Comparison of ENCODE assay signal across 17 cellular contexts in the genomic region with DNA sequence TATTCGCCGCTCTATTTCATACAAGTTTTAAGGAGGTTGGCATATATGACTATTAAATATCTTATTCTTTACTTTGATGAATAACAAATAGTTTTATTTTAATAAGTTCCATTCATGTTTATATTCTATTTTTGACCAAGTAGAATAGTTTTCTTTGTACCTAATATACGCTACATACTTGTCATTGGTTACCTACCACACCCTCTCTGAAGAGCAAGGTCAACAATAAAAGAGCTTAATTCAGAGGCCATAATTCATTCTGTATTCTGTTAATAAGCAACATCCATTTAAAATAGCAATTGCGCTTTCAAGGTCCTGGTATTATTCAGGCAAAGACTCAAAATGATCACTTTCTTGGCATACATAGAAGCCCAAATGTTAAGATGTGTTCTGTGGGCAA. TPM values are rescaled to one million over a fixed set of nuclear protein-coding genes. Genes with fewer than 3 reads are reported as not detected.
A peak's percentile ranks its signal among the peaks of the same experiment; 100 is the strongest.
DNase-seq lines count a peak whose midpoint lies in the region; ATAC-seq, FAIRE-seq and TF ChIP-seq lines count a peak whose summit lies in the region.
"Had no signal": no experiment of that assay in that cellular context is flagged by ENCODE, and none has a peak within 500 bp of the region (broad histone marks: within the 10 kb centered on the region; RNA-seq: fewer than 3 reads in every experiment).

No MANE protein-coding gene starts in this region.

- peak; percentile 45 for FAIRE-seq in astrocyte (lab: Jason Lieb, UNC)
- FAIRE-seq: GM12892, H54 had no signal

- H3K36me3 ChIP-seq in IMR-90 (ENCODE audit: control insufficient read depth, insufficient read depth, low read length) = no peaks in the 10 kb centered on the region
- H3K36me3 ChIP-seq in astrocyte (ENCODE audit: insufficient read depth, low read length) = no peaks in the 10 kb centered on the region
- no peaks in the 10 kb centered on the region for H3K36me3 ChIP-seq in left lung
- H3K36me3 ChIP-seq in CD8-positive, alpha-beta memory T cell (ENCODE audit: insufficient read depth, low read length) = no peaks in the 10 kb centered on the region

- no peak overlapping the region for H2BK120ac ChIP-seq in H9 (ENCODE audit: low read depth, low read length, poor library complexity, severe bottlenecking)
- H2BK120ac ChIP-seq in IMR-90 (ENCODE audit: low read depth, low read length) = peak overlapping the region; percentile 92

- no peaks in the 10 kb centered on the region for H3K79me2 ChIP-seq in H9 (ENCODE audit: insufficient read depth, low read length)
- no peaks in the 10 kb centered on the region for H3K79me2 ChIP-seq in astrocyte (ENCODE audit: insufficient read depth, low read length)

- CTCF ChIA-PET in IMR-90 (lab: Yijun Ruan, JAX) = interaction anchor here (1.1 kb wide), 1 partner anchor 134 kb away, joined by 3 read pairs; no protein-coding TSS in a partner anchor
- CTCF ChIA-PET in CD8-positive, alpha-beta memory T cell (lab: Charles Lee) = interaction anchor here (1.4 kb wide), 1 partner anchor 29 kb away, joined by 4 read pairs; no protein-coding TSS in a partner anchor

- no TSS peak for BruUV-seq in IMR-90 (replicated peaks; lab: Mats Ljungman, UMichigan)

- no peak overlapping the region for H3K56ac ChIP-seq in H9 (ENCODE audit: insufficient read length, low read depth, low read length)
- no peak overlapping the region for H3K56ac ChIP-seq in IMR-90 (ENCODE audit: extremely low read depth, insufficient read depth, low read length)

- peaks cover 3% of the 10 kb centered on the region; the same call in 1 of the 2 replicates for H3K9me1 ChIP-seq in IMR-90 (ENCODE audit: insufficient read depth, low read length)

- no peak overlapping the region for H4K8ac ChIP-seq in H9 (replicated peaks; ENCODE audit: insufficient read length, low read depth, low read length)
- no peak overlapping the region for H4K8ac ChIP-seq in IMR-90 (ENCODE audit: low read depth in 2 of 2, low read length in 2 of 2)

- intact Hi-C loops in IMR-90 (cut with micrococcal nuclease) = no loop called here
- intact Hi-C loops in left lung (cut with DNase I) = no loop called here

- H3K27ac ChIP-seq in H9 (ENCODE audit: insufficient read length, low read depth, low read length) = no peak overlapping the region
- no peak overlapping the region for H3K27ac ChIP-seq in IMR-90 (ENCODE audit: insufficient read depth, low read length)
- no peak overlapping the region for H3K27ac ChIP-seq in astrocyte (ENCODE audit: low read depth, low read length)
- no peak overlapping the region for H3K27ac ChIP-seq in left lung
- H3K27ac ChIP-seq in CD8-positive, alpha-beta memory T cell (ENCODE audit: low read depth, low read length) = no peak overlapping the region
- H3K27ac ChIP-seq: GM23248 had no signal

- H3K27me3 Mint-ChIP-seq in H9 (ENCODE audit: low read depth) (no peaks in the 10 kb centered on the region), astrocyte (ENCODE audit: low read depth, unreplicated experiment) (no peaks in the 10 kb centered on the region)
- peaks cover 0 to 4% of the 10 kb centered on the region in 2 donors for H3K27me3 Mint-ChIP-seq in CD8-positive, alpha-beta memory T cell
- H3K27me3 Mint-ChIP-seq: CD4-positive, alpha-beta memory T cell had no signal

- H2AK5ac ChIP-seq in H9 (ENCODE audit: insufficient read length, low read length) (no peak overlapping the region), IMR-90 (ENCODE audit: low read depth, low read length) (no peak overlapping the region)

- WGBS in H9 (ENCODE audit: extremely low coverage, insufficient read length, low lambda C conversion rate) = no CpG with 5 or more reads among the region's 4 CpGs
- WGBS in IMR-90 (ENCODE audit: extremely low coverage in 2 of 2, insufficient read length in 1 of 2), 2 experiments = no CpG with 5 or more reads among the region's 4 CpGs

- H4K91ac ChIP-seq in H9 (ENCODE audit: insufficient read length, low read depth, low read length) = no peak overlapping the region
- no peak overlapping the region for H4K91ac ChIP-seq in IMR-90 (ENCODE audit: insufficient read depth, low read depth, low read length)

- H2BK20ac ChIP-seq in H9 (ENCODE audit: low read depth, low read length, poor library complexity, severe bottlenecking) (no peak overlapping the region), IMR-90 (ENCODE audit: low read depth, low read length) (peak overlapping the region; percentile 27; the same call in 1 of the 2 replicates)

- H3K14ac ChIP-seq in H9 (ENCODE audit: insufficient read depth, low read length) = no peak overlapping the region
- H3K14ac ChIP-seq in IMR-90 (replicated peaks; ENCODE audit: low read depth, low read length) = no peak overlapping the region

- H3K4ac ChIP-seq in H9 (ENCODE audit: low read depth, low read length) (no peak overlapping the region), IMR-90 (ENCODE audit: low read depth, low read length) (peak overlapping the region; percentile 86; the same call in 1 of the 2 replicates)

- H2BK15ac ChIP-seq in H9 (ENCODE audit: low read depth, low read length) = no peak overlapping the region
- H2BK15ac ChIP-seq in IMR-90 (ENCODE audit: low read depth, low read length) = peak overlapping the region; percentile 99

- H3K36me3 Mint-ChIP-seq in H9 (ENCODE audit: insufficient read depth in 1 of 3, low read depth in 3 of 3) (peaks cover 0 to 4% (median 0%) of the 10 kb centered on the region in 3 experiments; a peak in 2 of 7 replicates), astrocyte (ENCODE audit: low read depth, unreplicated experiment) (no peaks in the 10 kb centered on the region)
- no peaks in the 10 kb centered on the region for H3K36me3 Mint-ChIP-seq in CD8-positive, alpha-beta memory T cell
- H3K36me3 Mint-ChIP-seq: CD4-positive, alpha-beta memory T cell had no signal

- H3K9me3 Mint-ChIP-seq in H9 (no peaks in the 10 kb centered on the region; a peak in 2 of 5 replicates), astrocyte (ENCODE audit: unreplicated experiment) (no peaks in the 10 kb centered on the region)
- no peaks in the 10 kb centered on the region for H3K9me3 Mint-ChIP-seq in CD8-positive, alpha-beta memory T cell
- H3K9me3 Mint-ChIP-seq: CD4-positive, alpha-beta memory T cell had no signal

- no peaks in the 10 kb centered on the region for H3K79me1 ChIP-seq in H9 (ENCODE audit: insufficient read depth, low read depth, low read length, poor library complexity, severe bottlenecking)
- no peaks in the 10 kb centered on the region for H3K79me1 ChIP-seq in IMR-90 (ENCODE audit: low read depth in 1 of 2, low read length in 2 of 2)

- H2AK9ac ChIP-seq in IMR-90 (replicated peaks; ENCODE audit: low read depth, low read length, poor library complexity) = no peak overlapping the region

- H3K9me3 ChIP-seq in H9 (ENCODE audit: control insufficient read depth, low read depth, low read length) (no peaks in the 10 kb centered on the region), IMR-90 (ENCODE audit: control insufficient read depth, insufficient read depth, low read length) (no peaks in the 10 kb centered on the region), astrocyte (ENCODE audit: insufficient read depth, low read depth, low read length) (no peaks in the 10 kb centered on the region), left lung (no peaks in the 10 kb centered on the region)
- no peaks in the 10 kb centered on the region for H3K9me3 ChIP-seq in CD8-positive, alpha-beta memory T cell (ENCODE audit: low read length)
- H3K9me3 ChIP-seq: Caco-2 had no signal

- H2BK5ac ChIP-seq in H9 (ENCODE audit: insufficient read length, low read length) (no peak overlapping the region), IMR-90 (ENCODE audit: low read depth, low read length, poor library complexity, severe bottlenecking) (peak overlapping the region; percentile 83)

- POLR2A ChIA-PET in IMR-90 (lab: Charles Lee; ENCODE audit: unreplicated experiment) = no interaction called here
- POLR2A ChIA-PET in CD8-positive, alpha-beta memory T cell (lab: Charles Lee) = no interaction called here

- peak overlapping the region in 2 of 3 experiments; percentile 97 to 99; a peak in 4 of 7 replicates for H3K27ac Mint-ChIP-seq in H9
- H3K27ac Mint-ChIP-seq in astrocyte (ENCODE audit: unreplicated experiment) = no peak overlapping the region
- H3K27ac Mint-ChIP-seq in CD8-positive, alpha-beta memory T cell = no peak overlapping the region
- H3K27ac Mint-ChIP-seq: CD4-positive, alpha-beta memory T cell had no signal

- H3K4me3 Mint-ChIP-seq in H9 (no peak overlapping the region), astrocyte (ENCODE audit: unreplicated experiment) (no peak overlapping the region)
- H3K4me3 Mint-ChIP-seq in CD8-positive, alpha-beta memory T cell = no peak overlapping the region
- H3K4me3 Mint-ChIP-seq: CD4-positive, alpha-beta memory T cell had no signal

- H3K18ac ChIP-seq in H9 (ENCODE audit: insufficient read length, low read depth, low read length) (no peak overlapping the region), IMR-90 (ENCODE audit: low read depth, low read length) (no peak overlapping the region; the same call in 1 of the 2 replicates)

- no peak overlapping the region for H4K5ac ChIP-seq in H9 (ENCODE audit: insufficient read length, low read depth, low read length)
- H4K5ac ChIP-seq in IMR-90 (ENCODE audit: low read depth, low read length) = no peak overlapping the region

- peaks cover 6% of the 10 kb centered on the region for H3K4me1 ChIP-seq in H9 (ENCODE audit: insufficient read depth, low read length)
- H3K4me1 ChIP-seq in IMR-90 (ENCODE audit: control insufficient read depth, insufficient read depth, low read length) = peaks cover 5% of the 10 kb centered on the region; the same call in 1 of the 2 replicates
- peaks cover 10% of the 10 kb centered on the region for H3K4me1 ChIP-seq in astrocyte (ENCODE audit: insufficient read depth, low read length)
- H3K4me1 ChIP-seq in left lung = peaks cover 0 to 18% of the 10 kb centered on the region in 2 donors
- H3K4me1 ChIP-seq in CD8-positive, alpha-beta memory T cell (ENCODE audit: insufficient read depth, low read length) = no peaks in the 10 kb centered on the region
- H3K4me1 ChIP-seq: Caco-2 had no signal

- TF ChIP-seq RAD21 in IMR-90 (IDR thresholded peaks at IDR 0.05; ENCODE audit: low read length) = no peak

- in situ Hi-C loops in IMR-90 (cut with MboI; ENCODE audit: low sequenced_read_pairs) = no loop called here

- dilution Hi-C loops in IMR-90 (cut with HindIII; ENCODE audit: low sequenced_read_pairs, unreplicated experiment) = no loop called here

- H2AFZ ChIP-seq in H9 (ENCODE audit: low read length) = no peak overlapping the region
- no peak overlapping the region for H2AFZ ChIP-seq in IMR-90 (replicated peaks; ENCODE audit: low read length, poor library complexity)
- H2AFZ ChIP-seq in astrocyte (ENCODE audit: low read depth, low read length) = no peak overlapping the region
- H2AFZ ChIP-seq: GM23248 had no signal

- ATAC-seq in IMR-90 (ENCODE audit: low read depth) (no peak), left lung (peak; percentile 80)

- no peak overlapping the region for H3K4me2 ChIP-seq in H9 (ENCODE audit: insufficient read depth, insufficient read length, low read length)
- H3K4me2 ChIP-seq in IMR-90 (ENCODE audit: low read depth, low read length) = no peak overlapping the region
- H3K4me2 ChIP-seq in astrocyte (ENCODE audit: low read length) = no peak overlapping the region

- no peaks in the 10 kb centered on the region for H3K23me2 ChIP-seq in H9 (ENCODE audit: insufficient read length, low read depth, low read length, poor library complexity, severe bottlenecking)

- H2BK12ac ChIP-seq in H9 (ENCODE audit: insufficient read length, low read depth, low read length) = no peak overlapping the region

- H3K27me3 ChIP-seq in H9 (ENCODE audit: insufficient read depth, low read length) (no peaks in the 10 kb centered on the region), IMR-90 (ENCODE audit: control insufficient read depth, insufficient read depth, low read length) (no peaks in the 10 kb centered on the region), astrocyte (ENCODE audit: insufficient read depth, low read length) (no peaks in the 10 kb centered on the region), left lung (no peaks in the 10 kb centered on the region)
- no peaks in the 10 kb centered on the region for H3K27me3 ChIP-seq in CD8-positive, alpha-beta memory T cell (ENCODE audit: insufficient read depth, low read length, poor library complexity, severe bottlenecking)

- no peak for TF ChIP-seq POLR2A in IMR-90 (IDR thresholded peaks at IDR 0.05; ENCODE audit: low read depth, low read length)

- H3K23ac ChIP-seq in H9 (ENCODE audit: insufficient read length, low read depth, low read length) = no peak overlapping the region
- H3K23ac ChIP-seq in IMR-90 (ENCODE audit: low read depth, low read length) = peak overlapping the region; percentile 48; the same call in 1 of the 2 replicates

- H3K4me1 Mint-ChIP-seq in H9 (peaks cover 51 to 55% of the 10 kb centered on the region in 2 experiments), astrocyte (ENCODE audit: low read depth, unreplicated experiment) (peaks cover 11% of the 10 kb centered on the region)
- H3K4me1 Mint-ChIP-seq in CD8-positive, alpha-beta memory T cell = peaks cover 12 to 22% (median 13%) of the 10 kb centered on the region in 3 donors

- H3K9ac ChIP-seq in H9 (ENCODE audit: extremely low read depth, insufficient read length, low read length) (no peak overlapping the region), IMR-90 (ENCODE audit: low read depth, low read length) (no peak overlapping the region), astrocyte (ENCODE audit: low read length) (no peak overlapping the region)
- H3K9ac ChIP-seq: GM23248 had no signal

- DNase-seq in H9 (no peak), IMR-90 (no peak), astrocyte (ENCODE audit: low read depth) (no peak), left lung (no peak), SW 1271 (lab: John Stamatoyannopoulos, UW) (no peak), NCI-H1092 treated with DMSO at 0.1 percent for 48 hours (lab: John Stamatoyannopoulos, UW) (no peak), nucleus accumbens (lab: John Stamatoyannopoulos, UW) (no peak)
- no peak for DNase-seq in CD8-positive, alpha-beta memory T cell
- DNase-seq: C1 segment of cervical spinal cord; Caco-2; CD4-positive, alpha-beta memory T cell; DMS153; DND-41; GM23248; HCEC 1CT had no signal

- TF ChIP-seq CTCF in H9 (conservative IDR thresholded peaks at IDR 0.05) (no peak), IMR-90 (conservative IDR thresholded peaks at IDR 0.05; ENCODE audit: low read depth, low read length) (no peak), astrocyte (IDR thresholded peaks at IDR 0.05; ENCODE audit: insufficient read depth, low read depth, low read length) (no peak), left lung (IDR thresholded peaks at IDR 0.05) (no peak)

- no peak overlapping the region for H3K4me3 ChIP-seq in IMR-90 (ENCODE audit: insufficient read depth, low read depth, low read length)
- H3K4me3 ChIP-seq in astrocyte (ENCODE audit: insufficient read depth, low read depth, low read length) = no peak overlapping the region
- no peak overlapping the region for H3K4me3 ChIP-seq in left lung
- H3K4me3 ChIP-seq in CD8-positive, alpha-beta memory T cell (ENCODE audit: low read length) = no peak overlapping the region
- H3K4me3 ChIP-seq: GM23248 had no signal

- no peaks in the 10 kb centered on the region for H4K20me1 ChIP-seq in H9 (ENCODE audit: control insufficient read depth, insufficient read depth, insufficient read length)
- no peaks in the 10 kb centered on the region for H4K20me1 ChIP-seq in IMR-90 (ENCODE audit: insufficient read depth, low read length)
- no peaks in the 10 kb centered on the region for H4K20me1 ChIP-seq in astrocyte (ENCODE audit: insufficient read depth, low read length)

- no peak overlapping the region for H3T11ph ChIP-seq in H9 (ENCODE audit: low read length)

RNA-seq across cellular contexts. Expression of gene RBPJ, which starts 24.3 kb away (rescaled TPM):
- total RNA-seq in H9 (2021) (155 and 166 TPM in 2 replicates), IMR-90 (2012; rRNA removed) (148 and 172 TPM in 2 replicates), astrocyte (96.3 and 96.7 TPM in 2 replicates), left lung (100 to 1,000 TPM in 1 of 2 donors, 10 to 100 TPM in 1; 88.6 to 127 TPM)
- 49.3 and 50.3 TPM in 2 replicates for polyA plus RNA-seq in IMR-90 (2012; rRNA removed)
- 12.3 and 12.6 TPM in 2 replicates for polyA plus RNA-seq in IMR-90 (2012; cell fraction: cytosol; rRNA removed)
- 34.5 and 215 TPM in 2 replicates for polyA plus RNA-seq in IMR-90 (2012; cell fraction: nucleus; rRNA removed; ENCODE audit: low replicate concordance)
- 100 to 1,000 TPM; 199 to 201 TPM for total RNA-seq in CD8-positive, alpha-beta memory T cell
- 94.0 TPM for polyA plus RNA-seq in CD8-positive, alpha-beta memory T cell

Comparison
In these comparisons a context has a peak if more than half of its experiments do, and no peak if none do; other contexts are left out.
1. H3K27ac Mint-ChIP-seq: peak in H9 (2 of 3); none in astrocyte (single experiment) and CD8-positive, alpha-beta memory T cell (0 of 8).